Comparison of ENCODE assay signal across 11 cellular contexts in genomic region chr1:109895720-109896504, GRCh38. TPM values are rescaled to one million over a fixed set of nuclear protein-coding genes. Genes with fewer than 3 reads are reported as not detected.
DNase-seq lines count a peak whose midpoint lies in the region; ATAC-seq, FAIRE-seq and TF ChIP-seq lines count a peak whose summit lies in the region.
"Had no signal": no experiment of that assay in that cellular context is flagged by ENCODE, and none has a peak within 500 bp of the region (broad histone marks: within the 10 kb centered on the region; RNA-seq: fewer than 3 reads in every experiment).

No MANE protein-coding gene starts in this region.

- TF ChIP-seq CTCF in foreskin fibroblast (IDR thresholded peaks at IDR 0.05; ENCODE audit: low read depth, low read length) (no peak), glutamatergic neuron (IDR thresholded peaks at IDR 0.05; ENCODE audit: partially characterized antibody, unreplicated experiment) (no peak)

- ATAC-seq in sciatic nerve: peak; percentile 58
- ATAC-seq in HG03095 (IDR thresholded peaks at IDR 0.05; ENCODE audit: unreplicated experiment): no peak
- ATAC-seq in GM21447 (IDR thresholded peaks at IDR 0.05; ENCODE audit: unreplicated experiment): no peak
- ATAC-seq in GM21576 (IDR thresholded peaks at IDR 0.05; ENCODE audit: unreplicated experiment): no peak

- no peak overlapping the region for H3K27ac Mint-ChIP-seq in glutamatergic neuron (ENCODE audit: unreplicated experiment)
- H3K27ac Mint-ChIP-seq: nephron progenitor cell had no signal

- TF ChIP-seq POLR2A in H54 (IDR thresholded peaks at IDR 0.05; ENCODE audit: low read depth, low read length): no peak

- no peaks in the 10 kb centered on the region for H3K36me3 Mint-ChIP-seq in glutamatergic neuron (ENCODE audit: unreplicated experiment)

- DNase-seq in H54 (ENCODE audit: insufficient read length, low spot score): peak; percentile 77
- peak; percentile 41 for DNase-seq in SW480 (ENCODE audit: low spot score)
- peak; percentile 51 to 66 for DNase-seq in foreskin fibroblast
- no peak for DNase-seq in sciatic nerve (ENCODE audit: low spot score)
- no peak for DNase-seq in glutamatergic neuron
- DNase-seq: colonic mucosa, nephron progenitor cell had no signal

- no peak for FAIRE-seq in H54 (lab: Jason Lieb, UNC)
- FAIRE-seq: GM18507 had no signal

- intact Hi-C loops in sciatic nerve (cut with DNase I): no loop called here

- no peak overlapping the region for H3K4me3 ChIP-seq in foreskin fibroblast (ENCODE audit: low read depth in 1 of 2, low read length in 2 of 2)
- H3K4me3 ChIP-seq: colonic mucosa had no signal

- no peak overlapping the region for H3K4me3 Mint-ChIP-seq in glutamatergic neuron (ENCODE audit: unreplicated experiment)
- H3K4me3 Mint-ChIP-seq: nephron progenitor cell had no signal

- peaks cover 10% of the 10 kb centered on the region for H3K4me1 Mint-ChIP-seq in glutamatergic neuron (ENCODE audit: low read depth, unreplicated experiment)

- no peaks in the 10 kb centered on the region for H3K9me3 Mint-ChIP-seq in glutamatergic neuron (ENCODE audit: unreplicated experiment)
- H3K9me3 Mint-ChIP-seq: nephron progenitor cell had no signal

- peaks cover 2% of the 10 kb centered on the region for H3K27me3 Mint-ChIP-seq in glutamatergic neuron (ENCODE audit: unreplicated experiment)

RNA-seq across cellular contexts. Expression of gene CSF1, which starts 14.7 kb away (rescaled TPM):
- total RNA-seq in sciatic nerve: 61.2 TPM
- total RNA-seq in glutamatergic neuron (ENCODE audit: unreplicated experiment): 0.59 TPM

Comparison
In these comparisons a context has a peak if more than half of its experiments do, and no peak if none do; other contexts are left out.
1. DNase-seq: peak in H54 (single experiment), SW480 (single experiment) and foreskin fibroblast (2 of 2); none in sciatic nerve (single experiment) and glutamatergic neuron (single experiment).
2. RNA of gene CSF1, which starts 14.7 kb away (total RNA-seq): 61.2 TPM in sciatic nerve (single experiment); 0.59 TPM in glutamatergic neuron (single experiment); every median in the first group is over 10 times any median in the second.